ENCODE assay signal across 15 cellular contexts in the genomic region with DNA sequence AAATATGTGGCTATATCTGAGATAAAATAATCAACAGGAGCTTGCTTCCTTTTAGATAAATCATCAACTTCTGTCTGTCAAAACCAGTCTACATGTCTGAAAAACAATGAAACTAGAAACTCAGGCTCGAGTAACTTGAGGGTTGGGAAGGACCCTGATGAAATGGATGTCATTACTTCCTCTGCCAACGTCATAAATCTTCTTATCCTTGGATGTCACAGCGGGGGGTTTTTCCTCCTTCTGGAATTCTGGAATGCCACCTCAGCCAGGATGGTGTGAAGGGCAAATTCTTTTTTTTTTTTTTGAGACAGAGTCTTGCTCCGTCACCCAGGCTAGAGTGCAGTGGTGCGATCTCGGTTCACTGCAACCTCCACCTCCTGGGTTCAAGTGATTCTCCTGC. TPM values are rescaled to one million over a fixed set of nuclear protein-coding genes. Genes with fewer than 3 reads are reported as not detected.
DNase-seq lines count a peak whose midpoint lies in the region; ATAC-seq, FAIRE-seq and TF ChIP-seq lines count a peak whose summit lies in the region.
"Had no signal": no experiment of that assay in that cellular context is flagged by ENCODE, and none has a peak within 500 bp of the region (broad histone marks: within the 10 kb centered on the region; RNA-seq: fewer than 3 reads in every experiment).

No MANE protein-coding gene starts in this region.

- in situ Hi-C loops in ACHN (cut with HindIII; ENCODE audit: low pct_ligation_motif_present, low pct_unique_long_range_greater_than_20kb, low sequenced_read_pairs) (no loop called here), K562 (cut with MboI) (no loop called here)

- H3K36me3 ChIP-seq in K562 (ENCODE audit: control insufficient read depth, insufficient read depth, low read length), result no peaks in the 10 kb centered on the region

- peaks cover 6% of the 10 kb centered on the region for H3K36me3 Mint-ChIP-seq in nephron (ENCODE audit: low read depth)
- no peaks in the 10 kb centered on the region for H3K36me3 Mint-ChIP-seq in endothelial cell (ENCODE audit: low read depth, unreplicated experiment)

- FAIRE-seq in K562 (lab: Jason Lieb, UNC), result no peak
- FAIRE-seq: D721Med had no signal

- H4K20me1 ChIP-seq in K562 (replicated peaks; ENCODE audit: control insufficient read depth, insufficient read depth, low read length), result no peaks in the 10 kb centered on the region

- H3K79me2 ChIP-seq in K562 (ENCODE audit: control insufficient read depth, insufficient read depth, low read length), result peaks cover 9% of the 10 kb centered on the region; the same call in 1 of the 3 replicates

- H2AFZ ChIP-seq in K562 (ENCODE audit: low read depth, low read length), result no peak overlapping the region

- H3K27ac Mint-ChIP-seq in nephron, result peak overlapping the region in 2 of 3 experiments; percentile 71 to 88
- H3K27ac Mint-ChIP-seq in endothelial cell (ENCODE audit: unreplicated experiment), result no peak overlapping the region
- H3K27ac Mint-ChIP-seq: B cell; CD4-positive, alpha-beta T cell; IgD-negative memory B cell had no signal

- H3K4me3 Mint-ChIP-seq in nephron (no peak overlapping the region), endothelial cell (ENCODE audit: unreplicated experiment) (no peak overlapping the region)
- H3K4me3 Mint-ChIP-seq: B cell; CD4-positive, alpha-beta T cell; IgD-negative memory B cell had no signal

- CTCF ChIA-PET in K562 (lab: Yijun Ruan, JAX; ENCODE audit: low intra/inter-chr PET ratio), result no interaction called here
- CTCF ChIA-PET in GM10248 (lab: Yijun Ruan, JAX), result interaction anchor here (0.9 to 1.7 kb wide), 3 partner anchors 26 to 276 kb away, joined by 3 to 5 read pairs (median 3); no protein-coding TSS in a partner anchor

- POLR2A ChIA-PET in K562 (lab: Yijun Ruan, JAX) (no interaction called here), GM10248 (lab: Yijun Ruan, JAX) (no interaction called here)

- no peak overlapping the region for H3K4me2 ChIP-seq in K562 (ENCODE audit: insufficient read depth, low read length)

- TF ChIP-seq POLR2A in K562 (conservative IDR thresholded peaks at IDR 0.05) (no peak), GM18505 (IDR thresholded peaks at IDR 0.05; ENCODE audit: borderline replicate concordance, extremely low read depth, insufficient read depth, insufficient read length) (no peak)

- H3K4me3 ChIP-seq in K562, result no peak overlapping the region

- WGBS in K562 (ENCODE audit: insufficient coverage, low coverage, missing lambda C conversion rate), result 58% methylated on average over 4 of the region's 6 CpGs

- H3K4me1 Mint-ChIP-seq in nephron (peaks cover 47% of the 10 kb centered on the region), endothelial cell (ENCODE audit: unreplicated experiment) (peaks cover 12% of the 10 kb centered on the region)
- H3K4me1 Mint-ChIP-seq: B cell had no signal

- H3K9me1 ChIP-seq in K562 (ENCODE audit: control insufficient read depth, insufficient read depth, low read length), result no peaks in the 10 kb centered on the region

- no peak for ATAC-seq in K562
- ATAC-seq in GM18505 (IDR thresholded peaks at IDR 0.05; ENCODE audit: unreplicated experiment), result no peak
- ATAC-seq: SK-N-SH treated with all-trans-retinoic acid at 6 μM for 48 hours had no signal

- no TSS peak for BruUV-seq in K562 (replicated peaks; lab: Mats Ljungman, UMichigan)

- no peak overlapping the region for H3K9ac ChIP-seq in K562 (ENCODE audit: insufficient read depth in 1 of 2, low read depth in 2 of 2, low read length in 2 of 2)

- TF ChIP-seq CTCF in K562 (IDR thresholded peaks at IDR 0.05 in 2 of 3, conservative IDR thresholded peaks at IDR 0.05 in 1 of 3; ENCODE audit: insufficient read depth in 2 of 3, low read depth in 1 of 3, low read length in 3 of 3) (no peak), nephron (IDR thresholded peaks at IDR 0.05; ENCODE audit: unreplicated experiment in 3 of 3) (no peak), endothelial cell (IDR thresholded peaks at IDR 0.05; ENCODE audit: unreplicated experiment) (no peak), GM10248 (IDR thresholded peaks at IDR 0.05; ENCODE audit: control extremely low read depth, extremely low read depth, low read depth, missing control alignments) (no peak)

- H3K27me3 ChIP-seq in K562 (ENCODE audit: control insufficient read depth in 2 of 2, insufficient read depth in 2 of 2, low read length in 2 of 2), result no peaks in the 10 kb centered on the region

- intact Hi-C loops in K562 (cut with micrococcal nuclease), result no loop called here

- no peak overlapping the region for H3K27ac ChIP-seq in K562 (ENCODE audit: extremely low read depth, low read depth, low read length)

- TF ChIP-seq EP300 in K562 (IDR thresholded peaks at IDR 0.05; ENCODE audit: low read length), result no peak

- no peaks in the 10 kb centered on the region for H3K9me3 Mint-ChIP-seq in nephron
- no peaks in the 10 kb centered on the region for H3K9me3 Mint-ChIP-seq in endothelial cell (ENCODE audit: unreplicated experiment)
- H3K9me3 Mint-ChIP-seq: CD4-positive, alpha-beta T cell; IgD-negative memory B cell had no signal

- H3K27me3 Mint-ChIP-seq in nephron (ENCODE audit: low read depth) (no peaks in the 10 kb centered on the region), endothelial cell (ENCODE audit: unreplicated experiment) (peaks cover 1% of the 10 kb centered on the region)

- no peak for TF ChIP-seq RAD21 in K562 (CRISPR knock-in tag; conservative IDR thresholded peaks at IDR 0.05 in 1 of 2, IDR thresholded peaks at IDR 0.05 in 1 of 2)

- DNase-seq in ACHN (peak; percentile 9), LoVo (ENCODE audit: low spot score) (peak; percentile 52), K562 (ENCODE audit: extremely low read depth in 1 of 4, low spot score in 3 of 4) (no peak), NCI-H774 (lab: John Stamatoyannopoulos, UW) (no peak), endothelial cell (ENCODE audit: low spot score) (no peak), GM10248 (ENCODE audit: extremely low spot score) (no peak)
- DNase-seq: CD4-positive, alpha-beta T cell; NCI-H1048; Right ventricle myocardium superior had no signal

- H3K4me1 ChIP-seq in K562 (replicated peaks in 1 of 2; ENCODE audit: control insufficient read depth in 2 of 2, insufficient read depth in 2 of 2, low read length in 2 of 2), result peaks cover 0 to 13% of the 10 kb centered on the region in 2 experiments; a peak in 2 of 5 replicates

- no peaks in the 10 kb centered on the region for H3K9me3 ChIP-seq in K562 (replicated peaks; ENCODE audit: control insufficient read depth, insufficient read depth, low read depth, low read length)

TF ChIP-seq in K562, 482 proteins besides CTCF, POLR2A, EP300 and RAD21 (continues in another document):
- TF ChIP-seq ZNF436 (CRISPR knock-in tag; IDR thresholded peaks at IDR 0.05) (no peak), MEIS2 (IDR thresholded peaks at IDR 0.05; ENCODE audit: partially characterized antibody) (peak; percentile 29)

RNA-seq across cellular contexts. Expression of gene LGR4, which starts 13.4 kb away (rescaled TPM):
- total RNA-seq in K562 (2011; cell fraction: chromatin; rRNA removed; ENCODE audit: low replicate concordance), result 23.3 and 49.2 TPM in 2 replicates
- total RNA-seq in K562 (2011; cell fraction: nucleolus; rRNA removed), result 11.5 and 15.8 TPM in 2 replicates
- total RNA-seq in K562 (2011; cell fraction: nucleoplasm; rRNA removed), result 23.7 and 31.5 TPM in 2 replicates
- 3.1 and 3.8 TPM in 2 replicates for total RNA-seq in K562 (2014; rRNA removed)
- total RNA-seq in K562 (2014; rRNA removed; fragmentation: Illumina TruSeq; extraction: Trizol), result 6.4 and 7.3 TPM in 2 replicates
- 6.4 and 9.5 TPM in 2 replicates for total RNA-seq in K562 (2015; rRNA removed; fragmentation: Illumina TruSeq; extraction: Trizol)
- total RNA-seq in K562 (2021), result 4.7 and 5.8 TPM in 2 replicates
- polyA plus RNA-seq in K562 (2011; rRNA removed), result 10.1 and 10.8 TPM in 2 replicates
- 2.8 and 5.6 TPM in 2 replicates for polyA plus RNA-seq in K562 (2011; cell fraction: cytosol; rRNA removed)
- polyA plus RNA-seq in K562 (2011; cell fraction: nucleus; rRNA removed), result 12.8 and 22.2 TPM in 2 replicates
- polyA plus RNA-seq in K562 (2012), result 3.6 and 4.1 TPM in 2 replicates
- 3.7 and 5.9 TPM in 2 replicates for polyA plus RNA-seq in K562 (2014; fragmentation: Illumina TruSeq; extraction: Trizol)
- 1 to 10 TPM in 1 of 2 experiments, under 1 TPM in 1; 0.94 to 1.7 TPM for polyA plus RNA-seq in K562 (2014; fragmentation: Nextera tagmentation; extraction: Ambion mirVana)
- polyA plus RNA-seq in K562 (2014; rRNA removed), result 2.5 and 3.7 TPM in 2 replicates
- polyA minus RNA-seq in K562 (2011; rRNA and poly(A)+ RNA removed), result 16.6 and 32.2 TPM in 2 replicates
- 7.6 and 8.6 TPM in 2 replicates for polyA minus RNA-seq in K562 (2011; cell fraction: cytosol; rRNA and poly(A)+ RNA removed)
- 18.0 and 44.5 TPM in 2 replicates for polyA minus RNA-seq in K562 (2011; cell fraction: nucleus; rRNA and poly(A)+ RNA removed)
- total RNA-seq in endothelial cell (ENCODE audit: unreplicated experiment), result 10.8 TPM

RNA-seq across cellular contexts. Expression of gene LIN7C, which starts 47.4 kb away (rescaled TPM):
- 3.3 and 11.8 TPM in 2 replicates for total RNA-seq in K562 (2011; cell fraction: chromatin; rRNA removed; ENCODE audit: low replicate concordance)
- 2.7 and 3.2 TPM in 2 replicates for total RNA-seq in K562 (2011; cell fraction: nucleolus; rRNA removed)
- total RNA-seq in K562 (2011; cell fraction: nucleoplasm; rRNA removed), result 9.5 and 22.1 TPM in 2 replicates
- total RNA-seq in K562 (2014; rRNA removed) (21.5 and 23.5 TPM in 2 replicates), K562 (2014; rRNA removed; fragmentation: Illumina TruSeq; extraction: Trizol) (52.7 and 55.9 TPM in 2 replicates), K562 (2015; rRNA removed; fragmentation: Illumina TruSeq; extraction: Trizol) (37.4 and 41.4 TPM in 2 replicates), K562 (2021) (32.7 and 34.1 TPM in 2 replicates), endothelial cell (ENCODE audit: unreplicated experiment) (17.0 TPM)
- polyA plus RNA-seq in K562 (2011; rRNA removed) (15.7 and 21.5 TPM in 2 replicates), K562 (2014; fragmentation: Illumina TruSeq; extraction: Trizol) (8.8 and 10.8 TPM in 2 replicates), K562 (2014; fragmentation: Nextera tagmentation; extraction: Ambion mirVana) (10 to 100 TPM; 20.0 to 48.1 TPM), K562 (2014; rRNA removed) (19.2 and 22.6 TPM in 2 replicates)
- polyA plus RNA-seq in K562 (2011; cell fraction: cytosol; rRNA removed), result 7.6 and 15.1 TPM in 2 replicates
- 4.2 and 4.3 TPM in 2 replicates for polyA plus RNA-seq in K562 (2011; cell fraction: nucleus; rRNA removed)
- polyA plus RNA-seq in K562 (2012), result 5.3 and 6.8 TPM in 2 replicates
- polyA minus RNA-seq in K562 (2011; rRNA and poly(A)+ RNA removed), result 29.7 and 31.2 TPM in 2 replicates
- polyA minus RNA-seq in K562 (2011; cell fraction: cytosol; rRNA and poly(A)+ RNA removed), result 11.4 and 18.3 TPM in 2 replicates
- polyA minus RNA-seq in K562 (2011; cell fraction: nucleus; rRNA and poly(A)+ RNA removed), result 6.9 and 9.6 TPM in 2 replicates

Comparison
In these comparisons a context has a peak if more than half of its experiments do, and no peak if none do; other contexts are left out.
1. DNase-seq: peak in ACHN (single experiment) and LoVo (single experiment); none in K562 (0 of 4), NCI-H774 (single experiment), endothelial cell (single experiment) and GM10248 (single experiment).